ENCODE assay signal across 21 cellular contexts in genomic region chr4:136664988-136665387, GRCh38.
"Had no signal": no experiment of that assay in that cellular context is flagged by ENCODE, and none has a peak within 500 bp of the region (broad histone marks: within the 10 kb centered on the region; RNA-seq: fewer than 3 reads in every experiment).

No MANE protein-coding gene starts in this region.

- H3K4me3 ChIP-seq: body of pancreas, colonic mucosa, lung, sigmoid colon, stomach had no signal

- H3K27me3 Mint-ChIP-seq: activated naive CD8-positive, alpha-beta T cell treated with anti-CD3 and anti-CD28 coated beads for 36 hours; type B pancreatic cell had no signal

- H3K4me1 Mint-ChIP-seq: activated naive CD8-positive, alpha-beta T cell treated with anti-CD3 and anti-CD28 coated beads for 36 hours; nephron; stimulated activated effector memory CD8-positive, alpha-beta T cell treated with anti-CD3 and anti-CD28 coated beads, Interleukin-12 subunit alpha, Interleukin-12 subunit beta, amount 100 ng/mL, for 72 hours had no signal

- H3K9me3 ChIP-seq: body of pancreas, colonic mucosa had no signal

- H3K36me3 Mint-ChIP-seq: activated naive CD8-positive, alpha-beta T cell treated with anti-CD3 and anti-CD28 coated beads for 36 hours; stimulated activated effector memory CD8-positive, alpha-beta T cell treated with anti-CD3 and anti-CD28 coated beads, Interleukin-12 subunit alpha, Interleukin-12 subunit beta, amount 100 ng/mL, for 72 hours; type B pancreatic cell had no signal

- H3K27ac ChIP-seq: body of pancreas, colonic mucosa, sigmoid colon, stomach, VCaP had no signal

- H3K4me3 Mint-ChIP-seq: activated naive CD8-positive, alpha-beta T cell treated with anti-CD3 and anti-CD28 coated beads for 36 hours; nephron; stimulated activated effector memory CD8-positive, alpha-beta T cell treated with anti-CD3 and anti-CD28 coated beads, Interleukin-12 subunit alpha, Interleukin-12 subunit beta, amount 100 ng/mL, for 72 hours; type B pancreatic cell had no signal

- DNase-seq: activated CD4-positive, CD25-positive, alpha-beta regulatory T cell treated with anti-CD3 and anti-CD28 coated beads, Interleukin-2, amount 50 U/mL, for 72 hours; activated naive CD4-positive, alpha-beta T cell; activated naive CD8-positive, alpha-beta T cell treated with anti-CD3 and anti-CD28 coated beads for 36 hours; activated T-cell treated with anti-CD3 and anti-CD28 coated beads for 4 hours; amygdala; body of pancreas; central memory CD4-positive, alpha-beta T cell; colonic mucosa; hippocampal formation; midbrain; sigmoid colon; stimulated activated CD4-positive, alpha-beta T cell treated with anti-CD3 and anti-CD28 coated beads, Interleukin-4, amount 100 ng/mL, for 24 hours; stomach; SW 1271; T-helper 2 cell had no signal

- ATAC-seq: body of pancreas; left lobe of liver; stimulated activated effector memory CD8-positive, alpha-beta T cell treated with anti-CD3 and anti-CD28 coated beads, Interleukin-12 subunit alpha, Interleukin-12 subunit beta, amount 100 ng/mL, for 72 hours had no signal

- H3K27ac Mint-ChIP-seq: activated naive CD8-positive, alpha-beta T cell treated with anti-CD3 and anti-CD28 coated beads for 36 hours; nephron; stimulated activated effector memory CD8-positive, alpha-beta T cell treated with anti-CD3 and anti-CD28 coated beads, Interleukin-12 subunit alpha, Interleukin-12 subunit beta, amount 100 ng/mL, for 72 hours; type B pancreatic cell had no signal

- H3K27me3 ChIP-seq: body of pancreas, colonic mucosa, sigmoid colon, stomach had no signal

- H3K9me3 Mint-ChIP-seq: activated naive CD8-positive, alpha-beta T cell treated with anti-CD3 and anti-CD28 coated beads for 36 hours; type B pancreatic cell had no signal
